9 cellular contexts compared by ENCODE assay signal in genomic region chr7:43645699-43646226, GRCh38.
DNase-seq lines count a peak whose midpoint lies in the region; ATAC-seq and TF ChIP-seq lines count a peak whose summit lies in the region.
"Had no signal": no experiment of that assay in that cellular context is flagged by ENCODE, and none has a peak within 500 bp of the region (broad histone marks: within the 10 kb centered on the region; RNA-seq: fewer than 3 reads in every experiment).

No MANE protein-coding gene starts in this region.

- H3K4me1 Mint-ChIP-seq in activated CD4-positive, alpha-beta memory T cell treated with anti-CD3 and anti-CD28 coated beads, Interleukin-2, amount 10 ng/mL, durations not matched to agents 7 days and 5 days, result peaks cover 81% of the 10 kb centered on the region
- peaks cover 54% of the 10 kb centered on the region for H3K4me1 Mint-ChIP-seq in glutamatergic neuron (ENCODE audit: low read depth, unreplicated experiment)
- H3K4me1 Mint-ChIP-seq in stimulated activated naive CD8-positive, alpha-beta T cell treated with anti-CD3 and anti-CD28 coated beads, Interleukin-15, amount 100 ng/mL, for 72 hours, result peaks cover 99% of the 10 kb centered on the region

- peaks cover 59% of the 10 kb centered on the region for H3K36me3 Mint-ChIP-seq in activated CD4-positive, alpha-beta memory T cell treated with anti-CD3 and anti-CD28 coated beads, Interleukin-2, amount 10 ng/mL, durations not matched to agents 7 days and 5 days (ENCODE audit: low read depth)
- peaks cover 4% of the 10 kb centered on the region for H3K36me3 Mint-ChIP-seq in glutamatergic neuron (ENCODE audit: unreplicated experiment)

- peaks cover 67% of the 10 kb centered on the region for H3K4me1 ChIP-seq in KMS-11 (ENCODE audit: low read depth, poor library complexity, severe bottlenecking)

- CTCF ChIA-PET in activated CD4-positive, alpha-beta memory T cell treated with anti-CD3 and anti-CD28 coated beads, Interleukin-2, amount 10 ng/mL, durations not matched to agents 7 days and 5 days (lab: Charles Lee), result interaction anchor here (1.6 to 8.9 kb wide), 3 partner anchors 24 to 62 kb away, joined by 5 to 115 read pairs (median 13); partner anchors contain the start of gene STK17A

- H4K20me1 ChIP-seq in KMS-11 (ENCODE audit: insufficient read depth), result no peaks in the 10 kb centered on the region

- H3K27ac Mint-ChIP-seq in activated CD4-positive, alpha-beta memory T cell treated with anti-CD3 and anti-CD28 coated beads, Interleukin-2, amount 10 ng/mL, durations not matched to agents 7 days and 5 days, result peak overlapping the region; percentile 98
- H3K27ac Mint-ChIP-seq in glutamatergic neuron (ENCODE audit: unreplicated experiment), result peak overlapping the region; percentile 96
- peak overlapping the region; percentile 28 to 44 for H3K27ac Mint-ChIP-seq in stimulated activated naive CD8-positive, alpha-beta T cell treated with anti-CD3 and anti-CD28 coated beads, Interleukin-15, amount 100 ng/mL, for 72 hours

- peak overlapping the region; percentile 93 for H3K4me2 ChIP-seq in KMS-11

- H3K9me3 Mint-ChIP-seq in activated CD4-positive, alpha-beta memory T cell treated with anti-CD3 and anti-CD28 coated beads, Interleukin-2, amount 10 ng/mL, durations not matched to agents 7 days and 5 days, result no peaks in the 10 kb centered on the region
- H3K9me3 Mint-ChIP-seq in glutamatergic neuron (ENCODE audit: unreplicated experiment), result peaks cover 20% of the 10 kb centered on the region
- H3K9me3 Mint-ChIP-seq in stimulated activated naive CD8-positive, alpha-beta T cell treated with anti-CD3 and anti-CD28 coated beads, Interleukin-15, amount 100 ng/mL, for 72 hours, result no peaks in the 10 kb centered on the region

- H3K27me3 ChIP-seq in KMS-11 (ENCODE audit: insufficient read depth, low read depth), result no peaks in the 10 kb centered on the region

- H3K4me3 ChIP-seq in KMS-11 (IDR thresholded peaks at IDR 0.05; ENCODE audit: insufficient read depth, low read depth, low read length), result no peak overlapping the region

- no peak for ATAC-seq in stimulated activated naive CD8-positive, alpha-beta T cell treated with anti-CD3 and anti-CD28 coated beads, Interleukin-15, amount 100 ng/mL, for 72 hours

- no peak for DNase-seq in activated CD4-positive, alpha-beta memory T cell treated with anti-CD3 and anti-CD28 coated beads, Interleukin-2, amount 10 ng/mL, durations not matched to agents 7 days and 5 days
- DNase-seq in glutamatergic neuron (no peak), DMS79 (lab: John Stamatoyannopoulos, UW) (no peak), NCI-H1092 (lab: John Stamatoyannopoulos, UW) (no peak), NCI-H1694 treated with DMSO at 0.1 percent for 48 hours (lab: John Stamatoyannopoulos, UW) (no peak)
- no peak for DNase-seq in stimulated activated naive CD8-positive, alpha-beta T cell treated with anti-CD3 and anti-CD28 coated beads, Interleukin-15, amount 100 ng/mL, for 72 hours
- DNase-seq: NCI-H1048, T-helper 9 cell had no signal

- no peak overlapping the region for H2AFZ ChIP-seq in KMS-11 (ENCODE audit: low read depth)

- H3K27me3 Mint-ChIP-seq in activated CD4-positive, alpha-beta memory T cell treated with anti-CD3 and anti-CD28 coated beads, Interleukin-2, amount 10 ng/mL, durations not matched to agents 7 days and 5 days, result no peaks in the 10 kb centered on the region
- H3K27me3 Mint-ChIP-seq in glutamatergic neuron (ENCODE audit: unreplicated experiment), result peaks cover 6% of the 10 kb centered on the region
- no peaks in the 10 kb centered on the region for H3K27me3 Mint-ChIP-seq in stimulated activated naive CD8-positive, alpha-beta T cell treated with anti-CD3 and anti-CD28 coated beads, Interleukin-15, amount 100 ng/mL, for 72 hours

- H3K9ac ChIP-seq in KMS-11, result no peak overlapping the region

- H3K36me3 ChIP-seq in KMS-11 (ENCODE audit: insufficient read depth), result no peaks in the 10 kb centered on the region; the same call in 1 of the 2 replicates

- peak overlapping the region; percentile 67; the same call in 1 of the 2 replicates for H3K27ac ChIP-seq in KMS-11

- peaks cover 32% of the 10 kb centered on the region; the same call in 1 of the 2 replicates for H3K79me2 ChIP-seq in KMS-11 (ENCODE audit: insufficient read depth, low read depth)

- POLR2A ChIA-PET in activated CD4-positive, alpha-beta memory T cell treated with anti-CD3 and anti-CD28 coated beads, Interleukin-2, amount 10 ng/mL, durations not matched to agents 7 days and 5 days (lab: Charles Lee), result interaction anchor here (0.8 to 9.2 kb wide), 6 partner anchors 18 to 58 kb away, joined by 3 to 304 read pairs (median 6); partner anchors contain the start of gene STK17A

- H3K4me3 Mint-ChIP-seq in activated CD4-positive, alpha-beta memory T cell treated with anti-CD3 and anti-CD28 coated beads, Interleukin-2, amount 10 ng/mL, durations not matched to agents 7 days and 5 days, result peak overlapping the region; percentile 73
- H3K4me3 Mint-ChIP-seq in glutamatergic neuron (ENCODE audit: unreplicated experiment), result peak overlapping the region; percentile 48
- H3K4me3 Mint-ChIP-seq in stimulated activated naive CD8-positive, alpha-beta T cell treated with anti-CD3 and anti-CD28 coated beads, Interleukin-15, amount 100 ng/mL, for 72 hours, result peak overlapping the region; percentile 43 to 65

- TF ChIP-seq CTCF in KMS-11 (conservative IDR thresholded peaks at IDR 0.05; ENCODE audit: low read depth, low read length) (no peak), glutamatergic neuron (IDR thresholded peaks at IDR 0.05; ENCODE audit: partially characterized antibody, unreplicated experiment) (no peak)

Comparison
In these comparisons a context has a peak if more than half of its experiments do, and no peak if none do; other contexts are left out.
1. H3K27ac Mint-ChIP-seq: peak in every context shown above with its lines; median percentile 98 in activated CD4-positive, alpha-beta memory T cell treated with anti-CD3 and anti-CD28 coated beads, Interleukin-2, amount 10 ng/mL, durations not matched to agents 7 days and 5 days; 96 in glutamatergic neuron; 36 in stimulated activated naive CD8-positive, alpha-beta T cell treated with anti-CD3 and anti-CD28 coated beads, Interleukin-15, amount 100 ng/mL, for 72 hours.